ENCODE assay signal across 13 cellular contexts in genomic region chr20:10306440-10307358, GRCh38.
A peak's percentile ranks its signal among the peaks of the same experiment; 100 is the strongest.
DNase-seq lines count a peak whose midpoint lies in the region; ATAC-seq and TF ChIP-seq lines count a peak whose summit lies in the region.
"Had no signal": no experiment of that assay in that cellular context is flagged by ENCODE, and none has a peak within 500 bp of the region (broad histone marks: within the 10 kb centered on the region; RNA-seq: fewer than 3 reads in every experiment).

No MANE protein-coding gene starts in this region.

- H3K4me1 ChIP-seq in gastroesophageal sphincter: no peaks in the 10 kb centered on the region
- H3K4me1 ChIP-seq in spleen: peaks cover 0 to 13% (median 0%) of the 10 kb centered on the region in 6 donors
- H3K4me1 ChIP-seq: left ventricle myocardium inferior, psoas muscle had no signal

- H3K4me3 ChIP-seq in BJ (ENCODE audit: low read depth, low read length) (no peak overlapping the region), kidney epithelial cell (ENCODE audit: low read depth, low read length) (no peak overlapping the region), gastroesophageal sphincter (no peak overlapping the region), spleen (no peak overlapping the region)
- H3K4me3 ChIP-seq: left ventricle myocardium inferior, psoas muscle had no signal

- CTCF ChIA-PET in BJ (lab: Yijun Ruan, JAX): interaction anchor here (1.0 kb wide), 1 partner anchor 12 kb away, joined by 3 read pairs; no protein-coding TSS in a partner anchor

- TF ChIP-seq CTCF in BJ (IDR thresholded peaks at IDR 0.05; ENCODE audit: insufficient read depth, low read depth, low read length) (no peak), kidney epithelial cell (IDR thresholded peaks at IDR 0.05; ENCODE audit: insufficient read depth, low read length, poor library complexity, severe bottlenecking) (no peak), gastroesophageal sphincter (IDR thresholded peaks at IDR 0.05) (no peak), spleen (IDR thresholded peaks at IDR 0.05 in 8 of 11, conservative IDR thresholded peaks at IDR 0.05 in 3 of 11) (no peak)

- H3K27ac ChIP-seq in gastroesophageal sphincter (no peak overlapping the region), spleen (no peak overlapping the region)
- H3K27ac ChIP-seq: left ventricle myocardium inferior, psoas muscle had no signal

- DNase-seq in BJ (ENCODE audit: low read depth) (peak; percentile 45), M059J (ENCODE audit: low read depth) (peak; percentile 93), amniotic stem cell (lab: John Stamatoyannopoulos, UW) (peak; percentile 48), kidney epithelial cell (ENCODE audit: low read depth) (peak; percentile 41), spleen (no peak)
- DNase-seq: DMS 273 treated with DMSO at 0.1 percent for 48 hours, left ventricle myocardium inferior, NCI-H345, psoas muscle had no signal

- no peaks in the 10 kb centered on the region for H3K9me3 ChIP-seq in gastroesophageal sphincter
- no peaks in the 10 kb centered on the region for H3K9me3 ChIP-seq in spleen
- H3K9me3 ChIP-seq: left ventricle myocardium inferior, psoas muscle had no signal

- ATAC-seq in GM18858 (IDR thresholded peaks at IDR 0.05; ENCODE audit: unreplicated experiment) (no peak), GM19023 (IDR thresholded peaks at IDR 0.05; ENCODE audit: unreplicated experiment) (no peak), gastroesophageal sphincter (no peak)
- ATAC-seq: HCT116, psoas muscle had no signal

- TF ChIP-seq EP300 in gastroesophageal sphincter (IDR thresholded peaks at IDR 0.05): no peak

- TF ChIP-seq POLR2A in gastroesophageal sphincter (IDR thresholded peaks at IDR 0.05) (no peak), spleen (IDR thresholded peaks at IDR 0.05) (no peak)

- intact Hi-C loops in spleen (cut with DNase I; ENCODE audit: low total_unique reads): no loop called here

- H3K36me3 ChIP-seq in BJ (ENCODE audit: control insufficient read depth, insufficient read depth, low read length) (no peaks in the 10 kb centered on the region), kidney epithelial cell (ENCODE audit: control insufficient read depth, insufficient read depth, low read length) (no peaks in the 10 kb centered on the region), gastroesophageal sphincter (no peaks in the 10 kb centered on the region), spleen (no peaks in the 10 kb centered on the region)
- H3K36me3 ChIP-seq: left ventricle myocardium inferior had no signal

- 64 to 70% methylated on average over 3 of the region's 3 CpGs for WGBS in gastroesophageal sphincter (ENCODE audit: low coverage in 1 of 2), 2 donors
- 20 to 35% (median 30%) methylated on average over 3 of the region's 3 CpGs for WGBS in spleen, 5 donors

- POLR2A ChIA-PET in BJ (lab: Charles Lee): interaction anchor here (0.7 kb wide), 1 partner anchor 24 kb away, joined by 3 read pairs; no protein-coding TSS in a partner anchor

- H3K27me3 ChIP-seq in BJ (ENCODE audit: control insufficient read depth, insufficient read depth, low read length): no peaks in the 10 kb centered on the region; the same call in 1 of the 2 replicates
- no peaks in the 10 kb centered on the region for H3K27me3 ChIP-seq in kidney epithelial cell (ENCODE audit: control insufficient read depth, insufficient read depth, low read length)
- no peaks in the 10 kb centered on the region for H3K27me3 ChIP-seq in gastroesophageal sphincter
- H3K27me3 ChIP-seq in spleen (replicated peaks in 1 of 7): no peaks in the 10 kb centered on the region
